In the genomic region with DNA sequence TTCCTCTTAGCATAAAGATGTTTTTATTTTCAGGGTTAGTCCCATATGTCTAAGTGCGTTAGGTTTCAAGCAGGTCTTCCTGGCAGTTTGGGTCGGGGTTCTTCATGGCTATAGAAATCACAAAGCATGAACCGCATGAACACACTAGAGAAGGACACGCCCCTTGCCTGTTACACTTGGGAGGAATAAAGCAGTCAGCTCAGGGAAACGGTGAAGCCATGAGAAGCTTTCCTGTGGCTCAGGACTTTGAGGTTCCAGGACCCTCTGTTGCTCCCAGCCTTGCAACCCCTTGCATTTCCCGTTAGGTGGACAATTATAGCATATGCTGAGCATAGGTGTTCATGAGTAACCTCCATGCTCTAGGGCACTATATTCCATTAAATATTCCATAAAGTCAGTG, we compare ENCODE assay signal across 15 cellular contexts.
DNase-seq lines count a peak whose midpoint lies in the region; ATAC-seq and TF ChIP-seq lines count a peak whose summit lies in the region.
"Had no signal": no experiment of that assay in that cellular context is flagged by ENCODE, and none has a peak within 500 bp of the region (broad histone marks: within the 10 kb centered on the region; RNA-seq: fewer than 3 reads in every experiment).

No MANE protein-coding gene starts in this region.

- peaks cover 16% of the 10 kb centered on the region; the same call in 2 of the 3 replicates for H3K4me1 Mint-ChIP-seq in GM23338
- H3K4me1 Mint-ChIP-seq in nephron: peaks cover 52% of the 10 kb centered on the region
- H3K4me1 Mint-ChIP-seq: activated naive CD4-positive, alpha-beta T cell treated with anti-CD3 and anti-CD28 coated beads, Interleukin-2, amount 10 ng/mL, durations not matched to agents 7 days and 5 days had no signal

- H3K27me3 ChIP-seq in GM23338 (ENCODE audit: insufficient read depth): peaks cover 12% of the 10 kb centered on the region; the same call in 1 of the 2 replicates
- H3K27me3 ChIP-seq in Karpas-422 (ENCODE audit: low read length): no peaks in the 10 kb centered on the region
- H3K27me3 ChIP-seq: right lobe of liver had no signal

- H3K79me2 ChIP-seq in GM23338 (replicated peaks; ENCODE audit: insufficient read depth): no peaks in the 10 kb centered on the region
- H3K79me2 ChIP-seq in Karpas-422 (ENCODE audit: low read length): no peaks in the 10 kb centered on the region

- H3K4me2 ChIP-seq in GM23338 (no peak overlapping the region), Karpas-422 (ENCODE audit: low read depth, low read length, poor library complexity, severe bottlenecking) (no peak overlapping the region)

- no peaks in the 10 kb centered on the region for H3F3A ChIP-seq in GM23338 (replicated peaks; ENCODE audit: low read depth)

- DNase-seq in GM23338 (ENCODE audit: low spot score) (peak; percentile 13), NCI-H2029 (lab: John Stamatoyannopoulos, UW) (peak; percentile 51), HT-29 (ENCODE audit: low spot score) (no peak), Karpas-422 (no peak)
- no peak for DNase-seq in stimulated activated CD4-positive, alpha-beta T cell treated with anti-CD3 and anti-CD28 coated beads, Interleukin-12 subunit alpha, Interleukin-12 subunit beta, amount 100 ng/mL, for 4 hours
- DNase-seq: activated naive CD4-positive, alpha-beta T cell treated with anti-CD3 and anti-CD28 coated beads, Interleukin-2, amount 10 ng/mL, durations not matched to agents 7 days and 5 days; CD4-positive, CD25-positive, alpha-beta regulatory T cell; KBM-7; naive thymus-derived CD4-positive, alpha-beta T cell; NCI-H226; right lobe of liver; SHP77 treated with DMSO at 0.1 percent for 48 hours; stimulated activated naive CD8-positive, alpha-beta T cell treated with anti-CD3 and anti-CD28 coated beads, Interleukin-15, amount 100 ng/mL, for 72 hours had no signal

- TF ChIP-seq CTCF in GM23338 (conservative IDR thresholded peaks at IDR 0.05; ENCODE audit: low read depth in 2 of 2) (no peak), VCaP (conservative IDR thresholded peaks at IDR 0.05) (no peak), nephron (IDR thresholded peaks at IDR 0.05; ENCODE audit: unreplicated experiment in 3 of 3) (no peak)

- H2AFZ ChIP-seq in GM23338: no peak overlapping the region
- H2AFZ ChIP-seq in Karpas-422 (ENCODE audit: low read length): no peak overlapping the region

- H3K27ac Mint-ChIP-seq in GM23338 (no peak overlapping the region), nephron (peak overlapping the region in 2 of 3 experiments; percentile 50 to 64)
- H3K27ac Mint-ChIP-seq: activated naive CD4-positive, alpha-beta T cell treated with anti-CD3 and anti-CD28 coated beads, Interleukin-2, amount 10 ng/mL, durations not matched to agents 7 days and 5 days; CD4-positive, CD25-positive, alpha-beta regulatory T cell; naive thymus-derived CD4-positive, alpha-beta T cell; stimulated activated naive CD8-positive, alpha-beta T cell treated with anti-CD3 and anti-CD28 coated beads, Interleukin-15, amount 100 ng/mL, for 72 hours had no signal

- H4K20me1 ChIP-seq in GM23338 (replicated peaks; ENCODE audit: insufficient read depth) (no peaks in the 10 kb centered on the region), Karpas-422 (ENCODE audit: insufficient read depth, low read depth, low read length) (no peaks in the 10 kb centered on the region)

- no peaks in the 10 kb centered on the region for H3K36me3 Mint-ChIP-seq in GM23338 (ENCODE audit: low read depth)
- H3K36me3 Mint-ChIP-seq in nephron (ENCODE audit: low read depth): no peaks in the 10 kb centered on the region
- H3K36me3 Mint-ChIP-seq: activated naive CD4-positive, alpha-beta T cell treated with anti-CD3 and anti-CD28 coated beads, Interleukin-2, amount 10 ng/mL, durations not matched to agents 7 days and 5 days; CD4-positive, CD25-positive, alpha-beta regulatory T cell; naive thymus-derived CD4-positive, alpha-beta T cell had no signal

- H3K4me3 ChIP-seq in GM23338: no peak overlapping the region
- H3K4me3 ChIP-seq in Karpas-422 (ENCODE audit: low read length): no peak overlapping the region
- H3K4me3 ChIP-seq: right lobe of liver had no signal

- H3K9me3 Mint-ChIP-seq in GM23338: no peaks in the 10 kb centered on the region
- no peaks in the 10 kb centered on the region for H3K9me3 Mint-ChIP-seq in nephron
- H3K9me3 Mint-ChIP-seq: activated naive CD4-positive, alpha-beta T cell treated with anti-CD3 and anti-CD28 coated beads, Interleukin-2, amount 10 ng/mL, durations not matched to agents 7 days and 5 days; CD4-positive, CD25-positive, alpha-beta regulatory T cell; naive thymus-derived CD4-positive, alpha-beta T cell; stimulated activated naive CD8-positive, alpha-beta T cell treated with anti-CD3 and anti-CD28 coated beads, Interleukin-15, amount 100 ng/mL, for 72 hours had no signal

- H3K27ac ChIP-seq in GM23338 (ENCODE audit: low read depth) (no peak overlapping the region), VCaP (peak overlapping the region; percentile 77), Karpas-422 (ENCODE audit: low read length) (no peak overlapping the region)
- H3K27ac ChIP-seq: right lobe of liver had no signal

- H3K4me1 ChIP-seq in GM23338 (ENCODE audit: insufficient read depth) (no peaks in the 10 kb centered on the region), Karpas-422 (ENCODE audit: low read length) (no peaks in the 10 kb centered on the region)
- H3K4me1 ChIP-seq: right lobe of liver had no signal

- no peak overlapping the region for H3K4me3 Mint-ChIP-seq in GM23338
- H3K4me3 Mint-ChIP-seq in nephron: peak overlapping the region; percentile 3 to 58 (median 40)
- H3K4me3 Mint-ChIP-seq: activated naive CD4-positive, alpha-beta T cell treated with anti-CD3 and anti-CD28 coated beads, Interleukin-2, amount 10 ng/mL, durations not matched to agents 7 days and 5 days; CD4-positive, CD25-positive, alpha-beta regulatory T cell; naive thymus-derived CD4-positive, alpha-beta T cell; stimulated activated naive CD8-positive, alpha-beta T cell treated with anti-CD3 and anti-CD28 coated beads, Interleukin-15, amount 100 ng/mL, for 72 hours had no signal

- no peak overlapping the region for H3K9ac ChIP-seq in Karpas-422 (ENCODE audit: low read length)

- H3K9me2 ChIP-seq in GM23338 (ENCODE audit: insufficient read depth) (no peaks in the 10 kb centered on the region), Karpas-422 (replicated peaks; ENCODE audit: insufficient read depth, low read length) (no peaks in the 10 kb centered on the region)

- ATAC-seq in GM23338: peak; percentile 23; the same call in 1 of the 3 replicates
- ATAC-seq: naive thymus-derived CD4-positive, alpha-beta T cell; right lobe of liver; stimulated activated naive CD8-positive, alpha-beta T cell treated with anti-CD3 and anti-CD28 coated beads, Interleukin-15, amount 100 ng/mL, for 72 hours had no signal

- H3K9me3 ChIP-seq in Karpas-422 (ENCODE audit: low read length): no peaks in the 10 kb centered on the region
- H3K9me3 ChIP-seq: right lobe of liver had no signal

- peaks cover 8% of the 10 kb centered on the region for H3K27me3 Mint-ChIP-seq in GM23338 (ENCODE audit: insufficient read depth, low read depth, poor library complexity)
- peaks cover 43% of the 10 kb centered on the region for H3K27me3 Mint-ChIP-seq in nephron (ENCODE audit: low read depth)

- no peaks in the 10 kb centered on the region for H3K36me3 ChIP-seq in GM23338 (ENCODE audit: insufficient read depth)
- H3K36me3 ChIP-seq in Karpas-422 (ENCODE audit: insufficient read depth, low read length): no peaks in the 10 kb centered on the region
- H3K36me3 ChIP-seq: right lobe of liver had no signal

TF ChIP-seq in GM23338, 12 proteins besides CTCF, POLR2A, EP300 and RAD21 (continues in another document):
- TF ChIP-seq STAT1 (IDR thresholded peaks at IDR 0.05; ENCODE audit: unreplicated experiment): no peak

Comparison
In these comparisons a context has a peak if more than half of its experiments do, and no peak if none do; other contexts are left out.
1. DNase-seq: peak in GM23338 (single experiment) and NCI-H2029 (single experiment); none in HT-29 (single experiment), stimulated activated CD4-positive, alpha-beta T cell treated with anti-CD3 and anti-CD28 coated beads, Interleukin-12 subunit alpha, Interleukin-12 subunit beta, amount 100 ng/mL, for 4 hours (single experiment) and Karpas-422 (single experiment).